Comparison of ENCODE assay signal across 8 cellular contexts in genomic region chr10:97334370-97335175, GRCh38. TPM values are rescaled to one million over a fixed set of nuclear protein-coding genes. Genes with fewer than 3 reads are reported as not detected.
DNase-seq lines count a peak whose midpoint lies in the region; ATAC-seq and TF ChIP-seq lines count a peak whose summit lies in the region.

TSS of gene FRAT2 (minus strand) at chr10:97334729. CDS start at chr10:97334572, 157 bp downstream.

- peaks cover 18% of the 10 kb centered on the region for H3K4me1 ChIP-seq in A673 (ENCODE audit: insufficient read depth, low read length, poor library complexity, severe bottlenecking)

- peak; percentile 93 for DNase-seq in A673 (ENCODE audit: low spot score)
- peak; percentile 76 for DNase-seq in NCI-H2171 treated with DMSO at 0.1 percent for 48 hours (lab: John Stamatoyannopoulos, UW)
- peak; percentile 90 for DNase-seq in activated B cell treated with CpG ODN at 0.5 μM for 24 hours
- DNase-seq in cardiac fibroblast (ENCODE audit: low read depth in 2 of 2): peak; percentile 95 to 97
- peak; percentile 86 for DNase-seq in inferior parietal cortex (ENCODE audit: extremely low spot score)
- DNase-seq in smooth muscle cell of the brain vasculature (ENCODE audit: low read depth, low spot score): peak; percentile 79

- CTCF ChIA-PET in A673 (lab: Charles Lee) (no interaction called here), activated B cell treated with CpG ODN at 0.5 μM for 24 hours (lab: Charles Lee) (interaction anchor here (0.6 to 1.9 kb wide), 2 partner anchors 15 to 56 kb away, joined by 3 to 6 read pairs; no protein-coding TSS in a partner anchor)

- peak within 1 kb of the TSS; percentile 75 for H3K4me3 ChIP-seq in A673 (ENCODE audit: low read depth, low read length, poor library complexity, severe bottlenecking)
- peak within 1 kb of the TSS; percentile 73 for H3K4me3 ChIP-seq in cardiac fibroblast (replicated peaks in 1 of 2; ENCODE audit: low read depth in 2 of 2, low read length in 2 of 2)

- intact Hi-C loops in A673 (cut with micrococcal nuclease; ENCODE audit: unreplicated experiment): loop anchor here (2.0 to 5.0 kb wide), 2 partner anchors 42 to 57 kb away; partner anchors contain the start of gene ARHGAP19
- intact Hi-C loops in activated B cell treated with CpG ODN at 0.5 μM for 24 hours (cut with micrococcal nuclease): loop anchor here (1.0 to 5.0 kb wide), 6 partner anchors 14 to 137 kb away; partner anchors contain the start of genes ARHGAP19, EXOSC1, RRP12 and ZDHHC16

- H3K4me3 Mint-ChIP-seq in activated B cell treated with CpG ODN at 0.5 μM for 24 hours: peak within 1 kb of the TSS; percentile 87

- peak within 1 kb of the TSS; percentile 92 for H3K27ac Mint-ChIP-seq in activated B cell treated with CpG ODN at 0.5 μM for 24 hours

- H3K9me3 Mint-ChIP-seq in activated B cell treated with CpG ODN at 0.5 μM for 24 hours: no peaks in the 10 kb centered on the region

- no peaks in the 10 kb centered on the region for H3K9me3 ChIP-seq in A673 (ENCODE audit: low read depth, low read length, poor library complexity, severe bottlenecking)

- no TSS peak for BruUV-seq in A673 (replicated peaks; lab: Mats Ljungman, UMichigan)

- POLR2A ChIA-PET in A673 (lab: Charles Lee; ENCODE audit: low non-redundant PET): no interaction called here
- POLR2A ChIA-PET in activated B cell treated with CpG ODN at 0.5 μM for 24 hours (lab: Charles Lee): interaction anchor here (1.0 to 5.3 kb wide), 6 partner anchors 13 to 1204 kb away, joined by 3 to 41 read pairs (median 5); partner anchors contain the start of genes ARHGAP19, FRAT1, MMS19 and UBTD1

- peaks cover 13% of the 10 kb centered on the region for H3K36me3 Mint-ChIP-seq in activated B cell treated with CpG ODN at 0.5 μM for 24 hours (ENCODE audit: low read depth)

- H3K27me3 ChIP-seq in A673 (replicated peaks; ENCODE audit: insufficient read depth, low read depth, low read length, poor library complexity): no peaks in the 10 kb centered on the region

- H3K4me1 Mint-ChIP-seq in activated B cell treated with CpG ODN at 0.5 μM for 24 hours: peaks cover 46% of the 10 kb centered on the region

- TF ChIP-seq POLR2A in GM18526 (IDR thresholded peaks at IDR 0.05; ENCODE audit: extremely low read depth, insufficient read length): peak; percentile 45

- peak within 1 kb of the TSS; percentile 100 for H3K27ac ChIP-seq in A673 (ENCODE audit: low read depth, low read length, poor library complexity, severe bottlenecking)

- H3K27me3 Mint-ChIP-seq in activated B cell treated with CpG ODN at 0.5 μM for 24 hours: no peaks in the 10 kb centered on the region

- H3K36me3 ChIP-seq in A673 (ENCODE audit: insufficient read depth, low read length, poor library complexity, severe bottlenecking): no peaks in the 10 kb centered on the region

- peak; percentile 46 for ATAC-seq in HG03060 (IDR thresholded peaks at IDR 0.05; ENCODE audit: low read depth, unreplicated experiment)
- ATAC-seq in activated B cell treated with CpG ODN at 0.5 μM for 24 hours (ENCODE audit: low read depth): peak; percentile 91

- TF ChIP-seq CTCF in A673 (conservative IDR thresholded peaks at IDR 0.05; ENCODE audit: low read depth, low read length): no peak
- TF ChIP-seq CTCF in activated B cell treated with CpG ODN at 0.5 μM for 24 hours (IDR thresholded peaks at IDR 0.05): no peak
- no peak for TF ChIP-seq CTCF in cardiac fibroblast (IDR thresholded peaks at IDR 0.05; ENCODE audit: low read depth, low read length)

RNA-seq across cellular contexts. Expression of gene FRAT2, which starts in this region (rescaled TPM):
- total RNA-seq in A673 (2021) (4.7 and 6.1 TPM in 2 replicates), activated B cell treated with CpG ODN at 0.5 μM for 24 hours (9.7 and 10.9 TPM in 2 replicates)

Comparison
In these comparisons a context has a peak if more than half of its experiments do, and no peak if none do; other contexts are left out.
1. Peak in every context shown above with its lines: DNase-seq, ATAC-seq, H3K4me3 ChIP-seq and H3K27ac ChIP-seq.